8 cellular contexts compared by ENCODE assay signal in genomic region chr10:50470345-50470744, GRCh38.
DNase-seq lines count a peak whose midpoint lies in the region; ATAC-seq and TF ChIP-seq lines count a peak whose summit lies in the region.

No MANE protein-coding gene starts in this region.

- no peaks in the 10 kb centered on the region for H3K36me3 ChIP-seq in HEK293 (ENCODE audit: control insufficient read depth in 2 of 2, insufficient read depth in 1 of 2, low read length in 2 of 2)
- no peaks in the 10 kb centered on the region for H3K36me3 ChIP-seq in mucosa of rectum (ENCODE audit: control insufficient read depth in 2 of 2, insufficient read depth in 2 of 2, low read length in 2 of 2)

- H3K4me3 ChIP-seq in HEK293 (ENCODE audit: low read depth, low read length) (no peak overlapping the region), mucosa of rectum (ENCODE audit: low read length in 2 of 2) (no peak overlapping the region)

- no peaks in the 10 kb centered on the region for H3K27me3 ChIP-seq in mucosa of rectum (ENCODE audit: control insufficient read depth in 2 of 2, insufficient read depth in 2 of 2, low read length in 2 of 2)
- H3K27me3 ChIP-seq in CD4-positive, alpha-beta T cell (ENCODE audit: control insufficient read depth, insufficient read depth, low read length): no peaks in the 10 kb centered on the region

- DNase-seq in NOMO-1 treated with dmso at 0.1 percent for 144 hours (lab: John Stamatoyannopoulos, UW; ENCODE audit: unreplicated experiment): peak; percentile 20
- DNase-seq in EL: no peak
- no peak for DNase-seq in CD4-positive, alpha-beta T cell
- no peak for DNase-seq in mucosa of gallbladder (ENCODE audit: low spot score)

- peaks cover 22% of the 10 kb centered on the region for H3K36me3 Mint-ChIP-seq in CD4-positive, alpha-beta T cell (ENCODE audit: low read depth)

- no peak overlapping the region for H3K4me3 Mint-ChIP-seq in CD4-positive, alpha-beta T cell

- no peaks in the 10 kb centered on the region for H3K27me3 Mint-ChIP-seq in CD4-positive, alpha-beta T cell

- no peak overlapping the region for H3K27ac Mint-ChIP-seq in CD4-positive, alpha-beta T cell

- POLR2A ChIA-PET in HEK293 (lab: Yijun Ruan, JAX): interaction anchor here (1.2 kb wide), 1 partner anchor 52 kb away, joined by 3 read pairs; no protein-coding TSS in a partner anchor
- POLR2A ChIA-PET in CD4-positive, alpha-beta T cell (lab: Charles Lee): interaction anchor here (1.5 kb wide), 1 partner anchor 10 kb away, joined by 5 read pairs; no protein-coding TSS in a partner anchor

- H3K27ac ChIP-seq in HEK293 (ENCODE audit: extremely low read depth, low read depth, low read length) (peak overlapping the region; percentile 61), mucosa of rectum (ENCODE audit: low read depth in 2 of 2, low read length in 2 of 2) (peak overlapping the region; percentile 30 to 40)
- H3K27ac ChIP-seq in CD4-positive, alpha-beta T cell (ENCODE audit: low read depth, low read length): no peak overlapping the region

- peaks cover 80% of the 10 kb centered on the region for H3K4me1 Mint-ChIP-seq in CD4-positive, alpha-beta T cell (ENCODE audit: low read depth)

- peaks cover 19% of the 10 kb centered on the region for H3K4me1 ChIP-seq in HEK293 (ENCODE audit: control insufficient read depth, insufficient read depth, low read length)
- peaks cover 21 to 29% of the 10 kb centered on the region in 2 donors for H3K4me1 ChIP-seq in mucosa of rectum (ENCODE audit: control insufficient read depth in 2 of 2, insufficient read depth in 2 of 2, low read length in 2 of 2)

- H3K9ac ChIP-seq in mucosa of rectum (ENCODE audit: low read depth in 1 of 2, low read length in 2 of 2): no peak overlapping the region

- CTCF ChIA-PET in HEK293 (lab: Yijun Ruan, JAX): interaction anchor here (1.0 kb wide), 1 partner anchor 144 kb away, joined by 3 read pairs; no protein-coding TSS in a partner anchor
- CTCF ChIA-PET in CD4-positive, alpha-beta T cell (lab: Charles Lee): no interaction called here

- ATAC-seq in GM18519 (IDR thresholded peaks at IDR 0.05; ENCODE audit: low FRiP score, unreplicated experiment) (peak; percentile 43), GM21717 (IDR thresholded peaks at IDR 0.05; ENCODE audit: unreplicated experiment) (no peak)
- no peak for ATAC-seq in CD4-positive, alpha-beta T cell (ENCODE audit: poor library complexity)

- no peaks in the 10 kb centered on the region for H3K9me3 Mint-ChIP-seq in CD4-positive, alpha-beta T cell

- no peak for TF ChIP-seq CTCF in HEK293 (tag by site-specific recombination; IDR thresholded peaks at IDR 0.05)
- no peak for TF ChIP-seq CTCF in CD4-positive, alpha-beta T cell (IDR thresholded peaks at IDR 0.05)

- intact Hi-C loops in CD4-positive, alpha-beta T cell (cut with DNase I, micrococcal nuclease): no loop called here

- no peaks in the 10 kb centered on the region for H3K9me3 ChIP-seq in HEK293 (ENCODE audit: control insufficient read depth, insufficient read depth, low read depth, low read length)
- H3K9me3 ChIP-seq in mucosa of rectum (ENCODE audit: control insufficient read depth in 2 of 2, low read length in 2 of 2): no peaks in the 10 kb centered on the region
- no peaks in the 10 kb centered on the region for H3K9me3 ChIP-seq in CD4-positive, alpha-beta T cell (ENCODE audit: control insufficient read depth, low read length)

TF ChIP-seq in HEK293, 187 proteins besides CTCF, POLR2A, EP300 and RAD21 (continues in another document):
- TF ChIP-seq, protein P1, sequence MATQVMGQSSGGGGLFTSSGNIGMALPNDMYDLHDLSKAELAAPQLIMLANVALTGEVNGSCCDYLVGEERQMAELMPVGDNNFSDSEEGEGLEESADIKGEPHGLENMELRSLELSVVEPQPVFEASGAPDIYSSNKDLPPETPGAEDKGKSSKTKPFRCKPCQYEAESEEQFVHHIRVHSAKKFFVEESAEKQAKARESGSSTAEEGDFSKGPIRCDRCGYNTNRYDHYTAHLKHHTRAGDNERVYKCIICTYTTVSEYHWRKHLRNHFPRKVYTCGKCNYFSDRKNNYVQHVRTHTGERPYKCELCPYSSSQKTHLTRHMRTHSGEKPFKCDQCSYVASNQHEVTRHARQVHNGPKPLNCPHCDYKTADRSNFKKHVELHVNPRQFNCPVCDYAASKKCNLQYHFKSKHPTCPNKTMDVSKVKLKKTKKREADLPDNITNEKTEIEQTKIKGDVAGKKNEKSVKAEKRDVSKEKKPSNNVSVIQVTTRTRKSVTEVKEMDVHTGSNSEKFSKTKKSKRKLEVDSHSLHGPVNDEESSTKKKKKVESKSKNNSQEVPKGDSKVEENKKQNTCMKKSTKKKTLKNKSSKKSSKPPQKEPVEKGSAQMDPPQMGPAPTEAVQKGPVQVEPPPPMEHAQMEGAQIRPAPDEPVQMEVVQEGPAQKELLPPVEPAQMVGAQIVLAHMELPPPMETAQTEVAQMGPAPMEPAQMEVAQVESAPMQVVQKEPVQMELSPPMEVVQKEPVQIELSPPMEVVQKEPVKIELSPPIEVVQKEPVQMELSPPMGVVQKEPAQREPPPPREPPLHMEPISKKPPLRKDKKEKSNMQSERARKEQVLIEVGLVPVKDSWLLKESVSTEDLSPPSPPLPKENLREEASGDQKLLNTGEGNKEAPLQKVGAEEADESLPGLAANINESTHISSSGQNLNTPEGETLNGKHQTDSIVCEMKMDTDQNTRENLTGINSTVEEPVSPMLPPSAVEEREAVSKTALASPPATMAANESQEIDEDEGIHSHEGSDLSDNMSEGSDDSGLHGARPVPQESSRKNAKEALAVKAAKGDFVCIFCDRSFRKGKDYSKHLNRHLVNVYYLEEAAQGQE (tag by site-specific recombination; IDR thresholded peaks at IDR 0.05): no peak
- TF ChIP-seq ZNF26 (tag by site-specific recombination; IDR thresholded peaks at IDR 0.05) (no peak), ZNF292 (tag by site-specific recombination; IDR thresholded peaks at IDR 0.05; ENCODE audit: borderline replicate concordance, low read depth) (no peak), ZBTB8A (tag by site-specific recombination; IDR thresholded peaks at IDR 0.05) (no peak), ZNF362 (tag by site-specific recombination; IDR thresholded peaks at IDR 0.05) (no peak), ZNF18 (tag by site-specific recombination; IDR thresholded peaks at IDR 0.05) (no peak), TRIM28 (IDR thresholded peaks at IDR 0.05; ENCODE audit: borderline replicate concordance, low read length) (no peak)
- TF ChIP-seq, protein P2, sequence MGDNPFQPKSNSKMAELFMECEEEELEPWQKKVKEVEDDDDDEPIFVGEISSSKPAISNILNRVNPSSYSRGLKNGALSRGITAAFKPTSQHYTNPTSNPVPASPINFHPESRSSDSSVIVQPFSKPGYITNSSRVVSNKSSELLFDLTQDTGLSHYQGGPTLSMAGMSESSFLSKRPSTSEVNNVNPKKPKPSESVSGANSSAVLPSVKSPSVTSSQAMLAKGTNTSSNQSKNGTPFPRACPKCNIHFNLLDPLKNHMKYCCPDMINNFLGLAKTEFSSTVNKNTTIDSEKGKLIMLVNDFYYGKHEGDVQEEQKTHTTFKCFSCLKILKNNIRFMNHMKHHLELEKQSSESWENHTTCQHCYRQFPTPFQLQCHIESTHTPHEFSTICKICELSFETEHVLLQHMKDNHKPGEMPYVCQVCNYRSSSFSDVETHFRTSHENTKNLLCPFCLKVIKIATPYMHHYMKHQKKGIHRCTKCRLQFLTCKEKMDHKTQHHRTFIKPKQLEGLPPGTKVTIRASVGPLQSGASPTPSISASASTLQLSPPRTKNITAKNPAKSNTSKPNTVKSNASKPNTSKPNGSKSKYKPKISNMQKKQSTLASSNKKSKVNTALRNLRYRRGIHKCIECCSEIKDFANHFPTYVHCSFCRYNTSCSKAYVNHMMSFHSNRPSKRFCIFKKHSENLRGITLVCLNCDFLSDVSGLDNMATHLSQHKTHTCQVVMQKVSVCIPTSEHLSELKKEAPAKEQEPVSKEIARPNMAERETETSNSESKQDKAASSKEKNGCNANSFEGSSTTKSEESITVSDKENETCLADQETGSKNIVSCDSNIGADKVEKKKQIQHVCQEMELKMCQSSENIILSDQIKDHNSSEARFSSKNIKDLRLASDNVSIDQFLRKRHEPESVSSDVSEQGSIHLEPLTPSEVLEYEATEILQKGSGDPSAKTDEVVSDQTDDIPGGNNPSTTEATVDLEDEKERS (tag by site-specific recombination; IDR thresholded peaks at IDR 0.05): no peak
